ENCODE assay signal across 29 cellular contexts in genomic region chr11:71519546-71519945, GRCh38. TPM values are rescaled to one million over a fixed set of nuclear protein-coding genes. Genes with fewer than 3 reads are reported as not detected.
"Had no signal": no experiment of that assay in that cellular context is flagged by ENCODE, and none has a peak within 500 bp of the region (broad histone marks: within the 10 kb centered on the region; RNA-seq: fewer than 3 reads in every experiment).

No MANE protein-coding gene starts in this region.

- H3K36me3 ChIP-seq: ascending aorta, Peyer's patch had no signal

- H3K4me3 Mint-ChIP-seq: activated CD4-positive, alpha-beta memory T cell treated with anti-CD3 and anti-CD28 coated beads, Interleukin-2, amount 10 ng/mL, durations not matched to agents 7 days and 5 days; activated CD4-positive, alpha-beta T cell treated with anti-CD3 and anti-CD28 coated beads for 36 hours; activated naive CD8-positive, alpha-beta T cell treated with anti-CD3 and anti-CD28 coated beads, Interleukin-2, amount 50 U/mL, for 24 hours; activated T-cell treated with anti-CD3 and anti-CD28 coated beads, Interleukin-2, amount 50 U/mL, for 4 hours; T-helper 17 cell had no signal

- H3K9me3 Mint-ChIP-seq: activated naive CD8-positive, alpha-beta T cell treated with anti-CD3 and anti-CD28 coated beads, Interleukin-2, amount 50 U/mL, for 24 hours had no signal

- H3K4me1 ChIP-seq: ascending aorta, body of pancreas, Peyer's patch had no signal

- ATAC-seq: activated CD4-positive, alpha-beta T cell treated with anti-CD3 and anti-CD28 coated beads for 36 hours; activated naive CD4-positive, alpha-beta T cell treated with anti-CD3 and anti-CD28 coated beads, Interleukin-2, amount 50 U/mL, for 72 hours; activated naive CD8-positive, alpha-beta T cell treated with anti-CD3 and anti-CD28 coated beads, Interleukin-2, amount 50 U/mL, for 24 hours; activated T-cell treated with anti-CD3 and anti-CD28 coated beads, Interleukin-2, amount 50 U/mL, for 4 hours; body of pancreas; T-helper 17 cell had no signal

- DNase-seq: activated CD4-positive, alpha-beta memory T cell treated with anti-CD3 and anti-CD28 coated beads, Interleukin-2, amount 10 ng/mL, durations not matched to agents 7 days and 5 days; activated CD4-positive, alpha-beta T cell treated with anti-CD3 and anti-CD28 coated beads for 36 hours; activated CD4-positive, alpha-beta T cell treated with anti-CD3 and anti-CD28 coated beads, Interleukin-2, amount 50 U/mL, for 1 hour; activated CD4-positive, CD25-positive, alpha-beta regulatory T cell; activated naive CD4-positive, alpha-beta T cell treated with Interleukin-2 at 50 U/mL for 16 hours; activated naive CD8-positive, alpha-beta T cell treated with anti-CD3 and anti-CD28 coated beads, Interleukin-2, amount 50 U/mL, for 24 hours; activated T-cell treated with anti-CD3 and anti-CD28 coated beads, Interleukin-2, amount 50 U/mL, for 4 hours; amniotic stem cell; body of pancreas; central memory CD4-positive, alpha-beta T cell; KBM-7; NCI-H1092; NCI-H1436; NCI-H1694 treated with DMSO at 0.1 percent for 48 hours; NCI-H2029 treated with DMSO at 0.1 percent for 48 hours; NCI-H345; NCI-H510A; NCI-H526 treated with DMSO at 0.1 percent for 48 hours; SHP77; T-helper 17 cell; T-helper 9 cell had no signal

- H3K4me1 Mint-ChIP-seq: activated CD4-positive, alpha-beta memory T cell treated with anti-CD3 and anti-CD28 coated beads, Interleukin-2, amount 10 ng/mL, durations not matched to agents 7 days and 5 days; activated CD4-positive, alpha-beta T cell treated with anti-CD3 and anti-CD28 coated beads for 36 hours; activated naive CD8-positive, alpha-beta T cell treated with anti-CD3 and anti-CD28 coated beads, Interleukin-2, amount 50 U/mL, for 24 hours; T-helper 17 cell had no signal

- H3K27ac Mint-ChIP-seq: activated CD4-positive, alpha-beta memory T cell treated with anti-CD3 and anti-CD28 coated beads, Interleukin-2, amount 10 ng/mL, durations not matched to agents 7 days and 5 days; activated CD4-positive, alpha-beta T cell treated with anti-CD3 and anti-CD28 coated beads for 36 hours; activated naive CD8-positive, alpha-beta T cell treated with anti-CD3 and anti-CD28 coated beads, Interleukin-2, amount 50 U/mL, for 24 hours; T-helper 17 cell had no signal

- FAIRE-seq: bronchial epithelial cell had no signal

- H3K36me3 Mint-ChIP-seq: activated naive CD4-positive, alpha-beta T cell treated with anti-CD3 and anti-CD28 coated beads, Interleukin-2, amount 50 U/mL, for 72 hours had no signal

- H3K27me3 Mint-ChIP-seq: activated CD4-positive, alpha-beta memory T cell treated with anti-CD3 and anti-CD28 coated beads, Interleukin-2, amount 10 ng/mL, durations not matched to agents 7 days and 5 days; activated CD4-positive, alpha-beta T cell treated with anti-CD3 and anti-CD28 coated beads for 36 hours; activated naive CD8-positive, alpha-beta T cell treated with anti-CD3 and anti-CD28 coated beads, Interleukin-2, amount 50 U/mL, for 24 hours; T-helper 17 cell had no signal

- H3K27ac ChIP-seq: ascending aorta, body of pancreas, Peyer's patch, RWPE1 had no signal

- H3K4me3 ChIP-seq: ascending aorta, body of pancreas, Peyer's patch had no signal

- H3K9me3 ChIP-seq: ascending aorta, body of pancreas, Peyer's patch had no signal

- H3K27me3 ChIP-seq: ascending aorta, body of pancreas, Peyer's patch had no signal

RNA-seq across cellular contexts. Expression of gene KRTAP5-7, which starts 7.5 kb away (rescaled TPM):
- total RNA-seq: activated CD4-positive, alpha-beta memory T cell treated with anti-CD3 and anti-CD28 coated beads, Interleukin-2, amount 10 ng/mL, durations not matched to agents 7 days and 5 days; activated naive CD4-positive, alpha-beta T cell treated with anti-CD3 and anti-CD28 coated beads, Interleukin-2, amount 50 U/mL, for 72 hours; activated T-cell treated with anti-CD3 and anti-CD28 coated beads, Interleukin-2, amount 50 U/mL, for 4 hours; ascending aorta; body of pancreas; bronchial epithelial cell; LHCN-M2; M059J; T-helper 17 cell had no signal

RNA-seq across cellular contexts. Expression of gene KRTAP5-8, which starts 18.3 kb away (rescaled TPM):
- total RNA-seq: activated CD4-positive, alpha-beta memory T cell treated with anti-CD3 and anti-CD28 coated beads, Interleukin-2, amount 10 ng/mL, durations not matched to agents 7 days and 5 days; activated CD4-positive, alpha-beta T cell treated with anti-CD3 and anti-CD28 coated beads for 36 hours; activated naive CD4-positive, alpha-beta T cell treated with anti-CD3 and anti-CD28 coated beads, Interleukin-2, amount 50 U/mL, for 72 hours; activated T-cell treated with anti-CD3 and anti-CD28 coated beads, Interleukin-2, amount 50 U/mL, for 4 hours; ascending aorta; body of pancreas; bronchial epithelial cell; LHCN-M2; M059J had no signal

RNA-seq across cellular contexts. Expression of gene KRTAP5-9, which starts 28.7 kb away (rescaled TPM):
- total RNA-seq: activated CD4-positive, alpha-beta memory T cell treated with anti-CD3 and anti-CD28 coated beads, Interleukin-2, amount 10 ng/mL, durations not matched to agents 7 days and 5 days; activated naive CD4-positive, alpha-beta T cell treated with anti-CD3 and anti-CD28 coated beads, Interleukin-2, amount 50 U/mL, for 72 hours; activated T-cell treated with anti-CD3 and anti-CD28 coated beads, Interleukin-2, amount 50 U/mL, for 4 hours; ascending aorta; bronchial epithelial cell; LHCN-M2; M059J; SK-MEL-5; T-helper 17 cell had no signal

RNA-seq across cellular contexts. Expression of gene KRTAP5-10, which starts 45.8 kb away (rescaled TPM):
- total RNA-seq: activated CD4-positive, alpha-beta T cell treated with anti-CD3 and anti-CD28 coated beads for 36 hours; activated naive CD4-positive, alpha-beta T cell treated with anti-CD3 and anti-CD28 coated beads, Interleukin-2, amount 50 U/mL, for 72 hours; activated T-cell treated with anti-CD3 and anti-CD28 coated beads, Interleukin-2, amount 50 U/mL, for 4 hours; ascending aorta; body of pancreas; bronchial epithelial cell; LHCN-M2; M059J; Peyer's patch; T-helper 17 cell had no signal
